8 cellular contexts compared by ENCODE assay signal in the genomic region with DNA sequence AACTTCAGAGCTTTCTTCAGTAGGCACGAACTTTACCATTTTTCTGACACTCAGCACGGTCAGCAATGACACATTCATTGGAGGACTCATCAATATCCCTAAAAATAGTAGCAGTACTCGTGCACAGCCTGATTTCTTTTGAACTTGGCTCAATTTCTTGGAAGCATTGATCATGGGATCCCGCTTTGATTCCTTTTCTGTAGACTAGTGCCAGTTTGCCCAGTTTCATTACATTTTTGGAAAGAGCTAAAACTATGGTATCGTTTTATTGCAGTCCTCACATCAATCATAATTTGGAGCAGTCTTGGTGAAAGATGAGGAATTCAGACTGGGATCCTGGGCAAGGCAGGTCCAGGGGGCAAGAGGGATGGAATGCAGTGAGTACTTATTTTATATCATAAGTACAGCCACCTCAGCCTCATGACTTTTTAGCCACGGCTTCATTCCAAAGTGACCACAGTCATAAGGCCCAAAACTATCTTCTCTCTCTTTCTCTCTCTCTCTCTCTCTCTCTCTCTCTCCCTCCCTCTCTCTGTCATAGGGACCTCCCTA.
DNase-seq lines count a peak whose midpoint lies in the region; ATAC-seq, FAIRE-seq and TF ChIP-seq lines count a peak whose summit lies in the region.

No MANE protein-coding gene starts in this region.

- H3K4me1 ChIP-seq in GM23338 (ENCODE audit: insufficient read depth) (no peaks in the 10 kb centered on the region), kidney (ENCODE audit: control insufficient read depth in 1 of 2, insufficient read depth in 1 of 2, low read depth in 1 of 2, low read length in 2 of 2) (peaks cover 8 to 24% of the 10 kb centered on the region in 2 donors)

- no peak for DNase-seq in GM23338 (ENCODE audit: low spot score)
- DNase-seq in amniotic epithelial cell (ENCODE audit: low read depth), result peak; percentile 41
- DNase-seq in kidney, result no peak
- DNase-seq in stromal cell of bone marrow (ENCODE audit: low read depth), result peak; percentile 72
- DNase-seq in activated naive CD4-positive, alpha-beta T cell (lab: John Stamatoyannopoulos, UW), result no peak
- DNase-seq in type B pancreatic cell (ENCODE audit: extremely low spot score, unreplicated experiment), result no peak
- DNase-seq in activated T-cell treated with anti-CD3 and anti-CD28 coated beads, Interleukin-2, amount 50 U/mL, for 48 hours, result no peak

- FAIRE-seq in kidney (lab: Jason Lieb, UNC), result no peak

- no peak overlapping the region for H3K4me2 ChIP-seq in GM23338

- H3K27me3 ChIP-seq in GM23338 (ENCODE audit: insufficient read depth), result no peaks in the 10 kb centered on the region

- H3K9me2 ChIP-seq in GM23338 (ENCODE audit: insufficient read depth), result no peaks in the 10 kb centered on the region

- H3K79me2 ChIP-seq in GM23338 (replicated peaks; ENCODE audit: insufficient read depth), result no peaks in the 10 kb centered on the region

- H3K4me3 Mint-ChIP-seq in GM23338, result no peak overlapping the region
- no peak overlapping the region for H3K4me3 Mint-ChIP-seq in type B pancreatic cell

- H3K36me3 ChIP-seq in GM23338 (ENCODE audit: insufficient read depth) (no peaks in the 10 kb centered on the region), kidney (ENCODE audit: control insufficient read depth in 1 of 2, insufficient read depth in 2 of 2, low read length in 2 of 2) (no peaks in the 10 kb centered on the region)

- intact Hi-C loops in kidney (cut with DNase I), result no loop called here

- H3K27me3 Mint-ChIP-seq in GM23338 (ENCODE audit: insufficient read depth, low read depth, poor library complexity) (peaks cover 6% of the 10 kb centered on the region), type B pancreatic cell (no peaks in the 10 kb centered on the region)

- ATAC-seq in GM23338, result no peak
- no peak for ATAC-seq in HG03342 (IDR thresholded peaks at IDR 0.05; ENCODE audit: unreplicated experiment)

- no peaks in the 10 kb centered on the region for H3K4me1 Mint-ChIP-seq in GM23338
- H3K4me1 Mint-ChIP-seq in type B pancreatic cell (ENCODE audit: unreplicated experiment), result peaks cover 33% of the 10 kb centered on the region

- no peaks in the 10 kb centered on the region for H3K9me3 Mint-ChIP-seq in GM23338
- peaks cover 8% of the 10 kb centered on the region for H3K9me3 Mint-ChIP-seq in type B pancreatic cell

- H2AFZ ChIP-seq in GM23338, result no peak overlapping the region

- H3K27ac Mint-ChIP-seq in GM23338 (no peak overlapping the region), type B pancreatic cell (no peak overlapping the region)

- H3K4me3 ChIP-seq in GM23338 (no peak overlapping the region), kidney (ENCODE audit: low read length in 2 of 2) (no peak overlapping the region)

- no peaks in the 10 kb centered on the region for H3F3A ChIP-seq in GM23338 (replicated peaks; ENCODE audit: low read depth)

- TF ChIP-seq CTCF in GM23338 (conservative IDR thresholded peaks at IDR 0.05; ENCODE audit: low read depth in 2 of 2) (no peak), kidney (IDR thresholded peaks at IDR 0.05; ENCODE audit: borderline replicate concordance, extremely low read depth, insufficient read depth) (no peak), type B pancreatic cell (conservative IDR thresholded peaks at IDR 0.05) (no peak)

- no peaks in the 10 kb centered on the region for H3K9me3 ChIP-seq in kidney (ENCODE audit: control insufficient read depth in 1 of 2, low read length in 2 of 2)

- H3K27ac ChIP-seq in GM23338 (ENCODE audit: low read depth), result 0 out of 2 replicates have a peak overlapping the region, but pooled peaks have one; percentile 27
- peak overlapping the region; percentile 86 to 91 for H3K27ac ChIP-seq in kidney (ENCODE audit: low read depth in 2 of 2, low read length in 2 of 2)

- peak overlapping the region in 1 of 2 donors; percentile 24 for H3K9ac ChIP-seq in kidney (ENCODE audit: low read length in 2 of 2)

- H3K36me3 Mint-ChIP-seq in GM23338 (ENCODE audit: low read depth) (peaks cover 27% of the 10 kb centered on the region), type B pancreatic cell (peaks cover 10% of the 10 kb centered on the region)

- H4K20me1 ChIP-seq in GM23338 (replicated peaks; ENCODE audit: insufficient read depth), result no peaks in the 10 kb centered on the region

TF ChIP-seq in GM23338, 12 proteins besides CTCF, POLR2A, EP300 and RAD21 (continues in another document):
- no peak for TF ChIP-seq CREB1 (CRISPR knock-in tag; IDR thresholded peaks at IDR 0.05; ENCODE audit: low read depth)
- TF ChIP-seq, protein P1, sequence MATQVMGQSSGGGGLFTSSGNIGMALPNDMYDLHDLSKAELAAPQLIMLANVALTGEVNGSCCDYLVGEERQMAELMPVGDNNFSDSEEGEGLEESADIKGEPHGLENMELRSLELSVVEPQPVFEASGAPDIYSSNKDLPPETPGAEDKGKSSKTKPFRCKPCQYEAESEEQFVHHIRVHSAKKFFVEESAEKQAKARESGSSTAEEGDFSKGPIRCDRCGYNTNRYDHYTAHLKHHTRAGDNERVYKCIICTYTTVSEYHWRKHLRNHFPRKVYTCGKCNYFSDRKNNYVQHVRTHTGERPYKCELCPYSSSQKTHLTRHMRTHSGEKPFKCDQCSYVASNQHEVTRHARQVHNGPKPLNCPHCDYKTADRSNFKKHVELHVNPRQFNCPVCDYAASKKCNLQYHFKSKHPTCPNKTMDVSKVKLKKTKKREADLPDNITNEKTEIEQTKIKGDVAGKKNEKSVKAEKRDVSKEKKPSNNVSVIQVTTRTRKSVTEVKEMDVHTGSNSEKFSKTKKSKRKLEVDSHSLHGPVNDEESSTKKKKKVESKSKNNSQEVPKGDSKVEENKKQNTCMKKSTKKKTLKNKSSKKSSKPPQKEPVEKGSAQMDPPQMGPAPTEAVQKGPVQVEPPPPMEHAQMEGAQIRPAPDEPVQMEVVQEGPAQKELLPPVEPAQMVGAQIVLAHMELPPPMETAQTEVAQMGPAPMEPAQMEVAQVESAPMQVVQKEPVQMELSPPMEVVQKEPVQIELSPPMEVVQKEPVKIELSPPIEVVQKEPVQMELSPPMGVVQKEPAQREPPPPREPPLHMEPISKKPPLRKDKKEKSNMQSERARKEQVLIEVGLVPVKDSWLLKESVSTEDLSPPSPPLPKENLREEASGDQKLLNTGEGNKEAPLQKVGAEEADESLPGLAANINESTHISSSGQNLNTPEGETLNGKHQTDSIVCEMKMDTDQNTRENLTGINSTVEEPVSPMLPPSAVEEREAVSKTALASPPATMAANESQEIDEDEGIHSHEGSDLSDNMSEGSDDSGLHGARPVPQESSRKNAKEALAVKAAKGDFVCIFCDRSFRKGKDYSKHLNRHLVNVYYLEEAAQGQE (IDR thresholded peaks at IDR 0.05; ENCODE audit: unreplicated experiment), result no peak
- no peak for TF ChIP-seq ZNF331 (CRISPR knock-in tag; IDR thresholded peaks at IDR 0.05; ENCODE audit: low read depth)
- no peak for TF ChIP-seq EZH2 (IDR thresholded peaks at IDR 0.05; ENCODE audit: low read depth, unreplicated experiment)
- TF ChIP-seq ZNF114 (CRISPR knock-in tag; IDR thresholded peaks at IDR 0.05), result no peak
- TF ChIP-seq JUNB (IDR thresholded peaks at IDR 0.05; ENCODE audit: unreplicated experiment), result no peak
- TF ChIP-seq EZH2phosphoT487 (IDR thresholded peaks at IDR 0.05; ENCODE audit: unreplicated experiment), result no peak
- TF ChIP-seq POLR2AphosphoS5 (IDR thresholded peaks at IDR 0.05; ENCODE audit: low read depth), result no peak
- no peak for TF ChIP-seq STAT1 (IDR thresholded peaks at IDR 0.05; ENCODE audit: unreplicated experiment)
- TF ChIP-seq NANOG (IDR thresholded peaks at IDR 0.05; ENCODE audit: borderline replicate concordance), result no peak

Comparison
In these comparisons a context has a peak if more than half of its experiments do, and no peak if none do; other contexts are left out.
1. DNase-seq: peak in amniotic epithelial cell (single experiment) and stromal cell of bone marrow (single experiment); none in GM23338 (single experiment), kidney (single experiment), activated naive CD4-positive, alpha-beta T cell (0 of 4), type B pancreatic cell (single experiment) and activated T-cell treated with anti-CD3 and anti-CD28 coated beads, Interleukin-2, amount 50 U/mL, for 48 hours (0 of 2).